In the genomic region with DNA sequence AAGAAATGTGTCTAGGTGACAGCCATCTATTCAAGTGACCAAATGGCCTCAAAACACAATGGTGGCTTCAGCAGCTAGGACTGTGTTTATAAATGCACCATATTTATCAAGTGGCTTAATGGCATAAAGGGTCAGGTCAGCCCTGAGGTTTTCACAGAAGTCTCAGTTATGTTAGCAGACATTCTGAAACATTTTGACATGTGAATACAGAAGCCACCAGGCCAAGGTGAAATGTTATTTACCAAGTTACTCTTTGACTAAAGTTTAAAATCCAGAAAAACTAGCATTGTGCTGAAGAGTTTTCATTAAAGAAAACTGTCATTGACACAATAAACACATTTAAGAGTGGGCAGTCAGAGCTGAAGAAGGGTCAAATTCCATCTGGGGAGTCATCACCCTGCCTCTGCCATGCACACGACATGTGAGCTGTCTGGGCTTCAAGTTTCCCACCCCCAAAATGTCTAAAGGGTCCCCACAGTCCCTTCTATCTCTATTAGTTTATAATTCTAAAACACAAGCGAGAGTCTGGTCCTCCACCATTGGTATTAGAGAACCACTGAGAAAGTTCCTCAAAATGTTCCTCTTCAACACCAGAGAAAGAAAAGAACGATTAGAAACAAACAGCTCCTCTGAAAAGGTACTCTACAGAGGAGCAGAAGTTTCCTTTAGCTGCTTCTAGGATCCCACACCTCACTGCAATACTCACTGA, we compare ENCODE assay signal across 2 cellular contexts.
TF ChIP-seq lines count a peak whose summit lies in the region.

No MANE protein-coding gene starts in this region.

TF ChIP-seq in GM12878, 131 proteins besides CTCF, POLR2A, EP300 and RAD21:
- no peak; the same call in 1 of the 2 replicates for TF ChIP-seq GATAD2B (conservative IDR thresholded peaks at IDR 0.05; ENCODE audit: low read depth)
- TF ChIP-seq EED (IDR thresholded peaks at IDR 0.05; ENCODE audit: low read depth), result no peak
- TF ChIP-seq ZSCAN29 (IDR thresholded peaks at IDR 0.05), result no peak
- TF ChIP-seq IKZF2 (IDR thresholded peaks at IDR 0.05), result no peak
- TF ChIP-seq, protein P1, sequence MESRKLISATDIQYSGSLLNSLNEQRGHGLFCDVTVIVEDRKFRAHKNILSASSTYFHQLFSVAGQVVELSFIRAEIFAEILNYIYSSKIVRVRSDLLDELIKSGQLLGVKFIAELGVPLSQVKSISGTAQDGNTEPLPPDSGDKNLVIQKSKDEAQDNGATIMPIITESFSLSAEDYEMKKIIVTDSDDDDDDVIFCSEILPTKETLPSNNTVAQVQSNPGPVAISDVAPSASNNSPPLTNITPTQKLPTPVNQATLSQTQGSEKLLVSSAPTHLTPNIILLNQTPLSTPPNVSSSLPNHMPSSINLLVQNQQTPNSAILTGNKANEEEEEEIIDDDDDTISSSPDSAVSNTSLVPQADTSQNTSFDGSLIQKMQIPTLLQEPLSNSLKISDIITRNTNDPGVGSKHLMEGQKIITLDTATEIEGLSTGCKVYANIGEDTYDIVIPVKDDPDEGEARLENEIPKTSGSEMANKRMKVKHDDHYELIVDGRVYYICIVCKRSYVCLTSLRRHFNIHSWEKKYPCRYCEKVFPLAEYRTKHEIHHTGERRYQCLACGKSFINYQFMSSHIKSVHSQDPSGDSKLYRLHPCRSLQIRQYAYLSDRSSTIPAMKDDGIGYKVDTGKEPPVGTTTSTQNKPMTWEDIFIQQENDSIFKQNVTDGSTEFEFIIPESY (IDR thresholded peaks at IDR 0.05), result no peak
- TF ChIP-seq ZBED1 (IDR thresholded peaks at IDR 0.05; ENCODE audit: borderline replicate concordance), result no peak
- TF ChIP-seq JUND (IDR thresholded peaks at IDR 0.05; ENCODE audit: low read depth, low read length), result no peak
- TF ChIP-seq HDAC2 (IDR thresholded peaks at IDR 0.05), result no peak
- TF ChIP-seq NR2F1 (conservative IDR thresholded peaks at IDR 0.05), result no peak
- TF ChIP-seq, protein P2, sequence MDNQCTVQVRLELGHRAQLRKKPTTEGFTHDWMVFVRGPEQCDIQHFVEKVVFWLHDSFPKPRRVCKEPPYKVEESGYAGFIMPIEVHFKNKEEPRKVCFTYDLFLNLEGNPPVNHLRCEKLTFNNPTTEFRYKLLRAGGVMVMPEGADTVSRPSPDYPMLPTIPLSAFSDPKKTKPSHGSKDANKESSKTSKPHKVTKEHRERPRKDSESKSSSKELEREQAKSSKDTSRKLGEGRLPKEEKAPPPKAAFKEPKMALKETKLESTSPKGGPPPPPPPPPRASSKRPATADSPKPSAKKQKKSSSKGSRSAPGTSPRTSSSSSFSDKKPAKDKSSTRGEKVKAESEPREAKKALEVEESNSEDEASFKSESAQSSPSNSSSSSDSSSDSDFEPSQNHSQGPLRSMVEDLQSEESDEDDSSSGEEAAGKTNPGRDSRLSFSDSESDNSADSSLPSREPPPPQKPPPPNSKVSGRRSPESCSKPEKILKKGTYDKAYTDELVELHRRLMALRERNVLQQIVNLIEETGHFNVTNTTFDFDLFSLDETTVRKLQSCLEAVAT (IDR thresholded peaks at IDR 0.05), result no peak
- no peak for TF ChIP-seq E4F1 (IDR thresholded peaks at IDR 0.05; ENCODE audit: borderline replicate concordance, partially characterized antibody)
- TF ChIP-seq, protein P3, sequence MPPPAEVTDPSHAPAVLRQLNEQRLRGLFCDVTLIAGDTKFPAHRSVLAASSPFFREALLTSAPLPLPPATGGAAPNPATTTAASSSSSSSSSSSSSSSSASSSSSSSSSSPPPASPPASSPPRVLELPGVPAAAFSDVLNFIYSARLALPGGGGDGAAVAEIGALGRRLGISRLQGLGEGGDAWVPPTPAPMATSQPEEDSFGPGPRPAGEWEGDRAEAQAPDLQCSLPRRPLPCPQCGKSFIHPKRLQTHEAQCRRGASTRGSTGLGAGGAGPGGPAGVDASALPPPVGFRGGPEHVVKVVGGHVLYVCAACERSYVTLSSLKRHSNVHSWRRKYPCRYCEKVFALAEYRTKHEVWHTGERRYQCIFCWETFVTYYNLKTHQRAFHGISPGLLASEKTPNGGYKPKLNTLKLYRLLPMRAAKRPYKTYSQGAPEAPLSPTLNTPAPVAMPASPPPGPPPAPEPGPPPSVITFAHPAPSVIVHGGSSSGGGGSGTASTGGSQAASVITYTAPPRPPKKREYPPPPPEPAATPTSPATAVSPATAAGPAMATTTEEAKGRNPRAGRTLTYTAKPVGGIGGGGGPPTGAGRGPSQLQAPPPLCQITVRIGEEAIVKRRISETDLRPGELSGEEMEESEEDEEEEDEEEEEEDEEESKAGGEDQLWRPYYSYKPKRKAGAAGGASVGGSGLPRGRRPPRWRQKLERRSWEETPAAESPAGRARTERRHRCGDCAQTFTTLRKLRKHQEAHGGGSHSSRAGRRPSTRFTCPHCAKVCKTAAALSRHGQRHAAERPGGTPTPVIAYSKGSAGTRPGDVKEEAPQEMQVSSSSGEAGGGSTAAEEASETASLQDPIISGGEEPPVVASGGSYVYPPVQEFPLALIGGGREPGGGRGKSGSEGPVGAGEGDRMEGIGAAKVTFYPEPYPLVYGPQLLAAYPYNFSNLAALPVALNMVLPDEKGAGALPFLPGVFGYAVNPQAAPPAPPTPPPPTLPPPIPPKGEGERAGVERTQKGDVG (CRISPR knock-in tag; IDR thresholded peaks at IDR 0.05), result no peak
- TF ChIP-seq PBX3 (IDR thresholded peaks at IDR 0.05; ENCODE audit: insufficient replicate concordance, low read depth, low read length), result no peak

TF ChIP-seq in liver, 16 proteins besides CTCF, POLR2A, EP300 and RAD21:
- peak; percentile 9 for TF ChIP-seq YY1 (IDR thresholded peaks at IDR 0.05)
- peak; percentile 71 to 72 for TF ChIP-seq HNF4A (conservative IDR thresholded peaks at IDR 0.05)
- peak; percentile 17 for TF ChIP-seq HNF4G (IDR thresholded peaks at IDR 0.05)
- peak; percentile 22 for TF ChIP-seq SP1 (IDR thresholded peaks at IDR 0.05)
- TF ChIP-seq, protein P1 (IDR thresholded peaks at IDR 0.05), result no peak
- peak; percentile 28 for TF ChIP-seq REST (IDR thresholded peaks at IDR 0.05)
- peak; percentile 45 to 52 for TF ChIP-seq RXRA (IDR thresholded peaks at IDR 0.05)
- no peak for TF ChIP-seq MAX (IDR thresholded peaks at IDR 0.05)
- no peak for TF ChIP-seq FOXA1 (IDR thresholded peaks at IDR 0.05)
- TF ChIP-seq FOXA2 (IDR thresholded peaks at IDR 0.05), result no peak
- no peak for TF ChIP-seq EGR1 (IDR thresholded peaks at IDR 0.05; ENCODE audit: low read depth in 2 of 2)
- TF ChIP-seq GABPA (IDR thresholded peaks at IDR 0.05 in 1 of 2, conservative IDR thresholded peaks at IDR 0.05 in 1 of 2), result no peak
- TF ChIP-seq, protein P4, sequence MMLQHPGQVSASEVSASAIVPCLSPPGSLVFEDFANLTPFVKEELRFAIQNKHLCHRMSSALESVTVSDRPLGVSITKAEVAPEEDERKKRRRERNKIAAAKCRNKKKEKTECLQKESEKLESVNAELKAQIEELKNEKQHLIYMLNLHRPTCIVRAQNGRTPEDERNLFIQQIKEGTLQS (IDR thresholded peaks at IDR 0.05), result no peak
- peak in 1 of 2 donors; percentile 31 for TF ChIP-seq JUND (IDR thresholded peaks at IDR 0.05)
- TF ChIP-seq TAF1 (conservative IDR thresholded peaks at IDR 0.05), result no peak
- no peak for TF ChIP-seq NR2F2 (IDR thresholded peaks at IDR 0.05)
